Comparison of ENCODE assay signal across 28 cellular contexts in the genomic region with DNA sequence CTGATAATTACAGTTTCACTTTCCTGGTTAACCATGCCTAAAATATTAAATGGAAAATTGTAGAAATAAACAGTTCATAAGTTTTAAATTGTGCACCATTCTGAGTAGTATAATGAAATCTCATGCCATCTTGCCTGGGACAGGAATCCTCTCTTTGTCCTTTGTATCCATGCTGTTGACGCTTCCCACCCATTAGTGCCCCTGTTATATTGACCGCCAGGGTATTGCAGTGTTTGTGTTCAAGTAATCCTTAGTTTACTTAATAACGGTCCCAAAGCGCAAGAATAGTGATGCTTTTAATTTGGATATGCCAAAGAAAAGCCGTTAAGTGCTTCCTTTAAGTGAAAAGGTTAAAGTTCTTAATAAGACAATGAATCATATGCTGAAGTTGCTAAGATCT. TPM values are rescaled to one million over a fixed set of nuclear protein-coding genes. Genes with fewer than 3 reads are reported as not detected.
DNase-seq lines count a peak whose midpoint lies in the region; ATAC-seq, FAIRE-seq and TF ChIP-seq lines count a peak whose summit lies in the region.
"Had no signal": no experiment of that assay in that cellular context is flagged by ENCODE, and none has a peak within 500 bp of the region (broad histone marks: within the 10 kb centered on the region; RNA-seq: fewer than 3 reads in every experiment).

No MANE protein-coding gene starts in this region.

- ATAC-seq in A549, result no peak
- ATAC-seq in T-helper 17 cell, result no peak
- ATAC-seq in memory B cell (ENCODE audit: low read depth), result no peak
- ATAC-seq in HG03520 (IDR thresholded peaks at IDR 0.05; ENCODE audit: unreplicated experiment), result no peak
- ATAC-seq: esophagus mucosa, Right ventricle myocardium inferior had no signal

- CTCF ChIA-PET in A549 (lab: Yijun Ruan, JAX), result no interaction called here

- TF ChIP-seq POLR2A in A549 (IDR thresholded peaks at IDR 0.05; ENCODE audit: low read length) (no peak), tibial nerve (IDR thresholded peaks at IDR 0.05) (no peak)

- TF ChIP-seq CTCF in A549 (IDR thresholded peaks at IDR 0.05) (no peak), tibial nerve (IDR thresholded peaks at IDR 0.05) (no peak)

- no peak overlapping the region for H3K4me3 Mint-ChIP-seq in T-helper 2 cell treated with Interferon-gamma antibody and Interleukin-4, amounts not matched to agents 5 μg/mL and 100 μg/mL, for 36 hours
- H3K4me3 Mint-ChIP-seq in T-helper 17 cell, result no peak overlapping the region
- no peak overlapping the region for H3K4me3 Mint-ChIP-seq in memory B cell
- H3K4me3 Mint-ChIP-seq: endodermal cell, neural progenitor cell had no signal

- FAIRE-seq in A549 (lab: Jason Lieb, UNC), result no peak
- FAIRE-seq: bronchial epithelial cell, keratinocyte, urothelium cell line had no signal

- peaks cover 58% of the 10 kb centered on the region for H3K4me1 ChIP-seq in A549
- H3K4me1 ChIP-seq in tibial nerve, result peaks cover 0 to 52% (median 19%) of the 10 kb centered on the region in 4 donors
- H3K4me1 ChIP-seq: neural progenitor cell had no signal

- 0 out of 6 replicates have a peak overlapping the region, but pooled peaks of 1 of the 2 experiments have one; percentile 0 for H3K27ac ChIP-seq in A549
- no peak overlapping the region for H3K27ac ChIP-seq in tibial nerve
- H3K27ac ChIP-seq: neural progenitor cell, PC-9 had no signal

- H3K27me3 ChIP-seq in tibial nerve, result no peaks in the 10 kb centered on the region
- H3K27me3 ChIP-seq: neural progenitor cell had no signal

- no peak for TF ChIP-seq RAD21 in A549 (conservative IDR thresholded peaks at IDR 0.05 in 1 of 2, IDR thresholded peaks at IDR 0.05 in 1 of 2)

- 73% methylated on average over 5 of the region's 5 CpGs for WGBS in A549 (ENCODE audit: missing lambda C conversion rate)
- 47 to 64% methylated on average over 5 of the region's 5 CpGs for WGBS in tibial nerve, 2 donors

- no peaks in the 10 kb centered on the region for H3K36me3 ChIP-seq in tibial nerve
- H3K36me3 ChIP-seq: neural progenitor cell had no signal

- H3K27ac Mint-ChIP-seq in T-helper 2 cell treated with Interferon-gamma antibody and Interleukin-4, amounts not matched to agents 5 μg/mL and 100 μg/mL, for 36 hours, result peak overlapping the region; percentile 58
- H3K27ac Mint-ChIP-seq in T-helper 17 cell, result peak overlapping the region; percentile 51
- peak overlapping the region; percentile 31 for H3K27ac Mint-ChIP-seq in memory B cell
- H3K27ac Mint-ChIP-seq: endodermal cell, neural progenitor cell had no signal

- DNase-seq in T-helper 2 cell treated with Interferon-gamma antibody and Interleukin-4, amounts not matched to agents 5 μg/mL and 100 μg/mL, for 36 hours (ENCODE audit: low spot score), result no peak
- no peak for DNase-seq in T-helper 2 cell
- DNase-seq in A549 (ENCODE audit: low read depth in 1 of 2, low spot score in 1 of 2), result no peak
- no peak for DNase-seq in T-helper 17 cell
- no peak for DNase-seq in memory B cell (ENCODE audit: low spot score in 2 of 2)
- no peak for DNase-seq in tibial nerve (ENCODE audit: low spot score in 2 of 2)
- no peak for DNase-seq in NCI-H446 treated with DMSO at 0.1 percent for 48 hours (lab: John Stamatoyannopoulos, UW)
- DNase-seq: 8988T; activated CD4-positive, alpha-beta T cell treated with anti-CD3 and anti-CD28 coated beads, Interleukin-2, amount 50 U/mL, for 48 hours; activated CD4-positive, CD25-positive, alpha-beta regulatory T cell; activated naive CD4-positive, alpha-beta T cell; anterior cingulate cortex; endodermal cell; foreskin fibroblast; head of caudate nucleus; NCI-H1092 treated with DMSO at 0.1 percent for 48 hours; NCI-H187 treated with DMSO at 0.1 percent for 48 hours; NCI-H526 treated with DMSO at 0.1 percent for 48 hours; PC-9; stimulated activated CD4-positive, alpha-beta T cell treated with anti-CD3 and anti-CD28 coated beads, Interleukin-4, amount 100 ng/mL, for 4 hours; stimulated activated naive CD4-positive, alpha-beta T cell had no signal

- no peaks in the 10 kb centered on the region for H3K9me3 ChIP-seq in A549
- no peaks in the 10 kb centered on the region for H3K9me3 ChIP-seq in T-helper 17 cell (ENCODE audit: control insufficient read depth, low read length, poor library complexity, severe bottlenecking)
- H3K9me3 ChIP-seq in tibial nerve, result no peaks in the 10 kb centered on the region

- peak overlapping the region; percentile 46 for H3K4me2 ChIP-seq in A549
- H3K4me2 ChIP-seq: neural progenitor cell, PC-9 had no signal

- POLR2A ChIA-PET in A549 (lab: Yijun Ruan, JAX), result no interaction called here

- no peaks in the 10 kb centered on the region for H3K27me3 Mint-ChIP-seq in T-helper 2 cell treated with Interferon-gamma antibody and Interleukin-4, amounts not matched to agents 5 μg/mL and 100 μg/mL, for 36 hours (ENCODE audit: low read depth)
- no peaks in the 10 kb centered on the region for H3K27me3 Mint-ChIP-seq in T-helper 17 cell
- H3K27me3 Mint-ChIP-seq in memory B cell, result no peaks in the 10 kb centered on the region

- H3K36me3 Mint-ChIP-seq in T-helper 2 cell treated with Interferon-gamma antibody and Interleukin-4, amounts not matched to agents 5 μg/mL and 100 μg/mL, for 36 hours (ENCODE audit: low read depth), result peaks cover 2% of the 10 kb centered on the region
- H3K36me3 Mint-ChIP-seq in T-helper 17 cell (ENCODE audit: low read depth) (no peaks in the 10 kb centered on the region), memory B cell (peaks cover 8% of the 10 kb centered on the region)

- H3K9me3 Mint-ChIP-seq in T-helper 2 cell treated with Interferon-gamma antibody and Interleukin-4, amounts not matched to agents 5 μg/mL and 100 μg/mL, for 36 hours, result no peaks in the 10 kb centered on the region
- H3K9me3 Mint-ChIP-seq in memory B cell, result no peaks in the 10 kb centered on the region
- H3K9me3 Mint-ChIP-seq: endodermal cell had no signal

- no peak overlapping the region for H3K4me3 ChIP-seq in A549
- H3K4me3 ChIP-seq in tibial nerve, result no peak overlapping the region
- H3K4me3 ChIP-seq: neural progenitor cell, PC-9 had no signal

- TF ChIP-seq EP300 in A549 (IDR thresholded peaks at IDR 0.05) (no peak), tibial nerve (IDR thresholded peaks at IDR 0.05) (no peak)

- peaks cover 17% of the 10 kb centered on the region for H3K4me1 Mint-ChIP-seq in T-helper 2 cell treated with Interferon-gamma antibody and Interleukin-4, amounts not matched to agents 5 μg/mL and 100 μg/mL, for 36 hours (ENCODE audit: low read depth)
- peaks cover 34% of the 10 kb centered on the region for H3K4me1 Mint-ChIP-seq in T-helper 17 cell
- H3K4me1 Mint-ChIP-seq in memory B cell, result peaks cover 33% of the 10 kb centered on the region

TF ChIP-seq in A549, 52 proteins besides CTCF, POLR2A, EP300 and RAD21:
- TF ChIP-seq GATA3 (IDR thresholded peaks at IDR 0.05; ENCODE audit: borderline replicate concordance), result no peak
- no peak for TF ChIP-seq ZC3H11A (IDR thresholded peaks at IDR 0.05)
- TF ChIP-seq JUNB (IDR thresholded peaks at IDR 0.05), result no peak

RNA-seq across cellular contexts. Expression of a gene that starts 41.7 kb away (rescaled TPM):
- polyA plus RNA-seq in A549 (2011; rRNA removed), result 20.8 and 21.1 TPM in 2 replicates
- polyA plus RNA-seq in A549 (2012; cell fraction: cytosol; rRNA removed), result 7.7 and 10.0 TPM in 2 replicates
- 9.9 and 12.3 TPM in 2 replicates for polyA plus RNA-seq in A549 (2012; cell fraction: nucleus; rRNA removed)
- polyA plus RNA-seq in A549 (2017; fragmentation: RNase III; extraction: RNeasy Plus Mini Kit Qiagen cat#74134 plus additional on column Dnase treatment), result 9.0 to 10.3 TPM (median 9.8 TPM) in 3 replicates
- polyA minus RNA-seq in A549 (2011; rRNA and poly(A)+ RNA removed), result 17.3 and 20.5 TPM in 2 replicates
- 10 to 100 TPM; 36.2 to 38.7 TPM for total RNA-seq in T-helper 17 cell
- total RNA-seq in tibial nerve, result 10 to 100 TPM; 16.2 to 27.6 (median 24.8) TPM
